Comparison of ENCODE assay signal across 23 cellular contexts in genomic region chr4:82726601-82727000, GRCh38.
A peak's percentile ranks its signal among the peaks of the same experiment; 100 is the strongest.
DNase-seq lines count a peak whose midpoint lies in the region; ATAC-seq and TF ChIP-seq lines count a peak whose summit lies in the region.
"Had no signal": no experiment of that assay in that cellular context is flagged by ENCODE, and none has a peak within 500 bp of the region (broad histone marks: within the 10 kb centered on the region; RNA-seq: fewer than 3 reads in every experiment).

No MANE protein-coding gene starts in this region.

- TF ChIP-seq CTCF in heart right ventricle (IDR thresholded peaks at IDR 0.05) = no peak
- TF ChIP-seq CTCF in dorsolateral prefrontal cortex (IDR thresholded peaks at IDR 0.05 in 54 of 56, conservative IDR thresholded peaks at IDR 0.05 in 2 of 56; ENCODE audit: low read depth in 1 of 56, partially characterized antibody in 56 of 56) = no peak
- no peak for TF ChIP-seq CTCF in thyroid gland (IDR thresholded peaks at IDR 0.05)
- TF ChIP-seq CTCF in foreskin fibroblast (IDR thresholded peaks at IDR 0.05; ENCODE audit: low read depth, low read length) = no peak

- DNase-seq in NCI-H1092 treated with DMSO at 0.1 percent for 48 hours (lab: John Stamatoyannopoulos, UW) (peak; percentile 26), NCI-H1092 (lab: John Stamatoyannopoulos, UW) (no peak), left ventricle myocardium superior (no peak), heart right ventricle (no peak), dorsolateral prefrontal cortex (no peak), thyroid gland (peak; percentile 63 to 68), foreskin fibroblast (no peak)
- no peak for DNase-seq in stimulated activated CD4-positive, alpha-beta T cell treated with anti-CD3 and anti-CD28 coated beads, Interleukin-15, amount 100 ng/mL, for 24 hours
- DNase-seq: ACHN; AML-193; BE2C; Calu3; CD4-positive, alpha-beta T cell; CD8-positive, alpha-beta memory T cell; COR-L47; DMS53; DMS79 treated with DMSO at 0.1 percent for 48 hours; GF-D8; GOT3; HFFc6 had no signal

- ATAC-seq in left ventricle myocardium superior = peak; percentile 32
- ATAC-seq in heart right ventricle = no peak

- WGBS in heart right ventricle, 2 donors = 47 to 50% methylated on average over 5 of the region's 5 CpGs
- WGBS in thyroid gland, 2 donors = 40 to 44% methylated on average over 5 of the region's 5 CpGs

- H3K36me3 ChIP-seq in heart right ventricle (no peaks in the 10 kb centered on the region), thyroid gland (no peaks in the 10 kb centered on the region)
- H3K36me3 ChIP-seq: BE2C, HAP-1 had no signal

- H3K27ac ChIP-seq in heart right ventricle (no peak overlapping the region), dorsolateral prefrontal cortex (peak overlapping the region in 32 of 59 donors; percentile 2 to 87 (median 38)), thyroid gland (peak overlapping the region; percentile 13 to 56 (median 26))
- H3K27ac ChIP-seq: 22Rv1; BLaER1 treated with 17β-estradiol and CSF1 and Interleukin-3, amounts not matched to agents 10 nM and 100 nM had no signal

- H3K27me3 ChIP-seq in heart right ventricle (no peaks in the 10 kb centered on the region), dorsolateral prefrontal cortex (no peaks in the 10 kb centered on the region), thyroid gland (no peaks in the 10 kb centered on the region)
- H3K27me3 ChIP-seq: BE2C had no signal

- H3K4me3 ChIP-seq in heart right ventricle = no peak overlapping the region
- H3K4me3 ChIP-seq in dorsolateral prefrontal cortex = no peak overlapping the region
- H3K4me3 ChIP-seq in thyroid gland (replicated peaks in 1 of 3) = no peak overlapping the region
- no peak overlapping the region for H3K4me3 ChIP-seq in foreskin fibroblast (ENCODE audit: low read depth in 1 of 2, low read length in 2 of 2)
- H3K4me3 ChIP-seq: BLaER1 treated with 17β-estradiol and CSF1 and Interleukin-3, amounts not matched to agents 10 nM and 100 nM; HAP-1 had no signal

- intact Hi-C loops in left ventricle myocardium superior (cut with micrococcal nuclease) (no loop called here), heart right ventricle (cut with DNase I) (loop anchor here in 1 of 10 donors (10.0 kb wide), 1 partner anchor 78 kb away; no protein-coding TSS in a partner anchor), dorsolateral prefrontal cortex (cut with DNase I) (no loop called here), thyroid gland (cut with DNase I) (no loop called here)

- TF ChIP-seq POLR2A in thyroid gland (IDR thresholded peaks at IDR 0.05) = no peak

- peaks cover 0 to 3% (median 0%) of the 10 kb centered on the region in 11 donors for H3K9me3 ChIP-seq in heart right ventricle
- H3K9me3 ChIP-seq in thyroid gland = no peaks in the 10 kb centered on the region
- H3K9me3 ChIP-seq: BE2C, HAP-1 had no signal

- peaks cover 0 to 21% (median 4%) of the 10 kb centered on the region in 9 donors for H3K4me1 ChIP-seq in heart right ventricle
- peaks cover 16 to 30% of the 10 kb centered on the region in 2 donors for H3K4me1 ChIP-seq in thyroid gland
- H3K4me1 ChIP-seq: HAP-1 had no signal

Comparison
In these comparisons a context has a peak if more than half of its experiments do, and no peak if none do; other contexts are left out.
1. DNase-seq: peak in NCI-H1092 treated with DMSO at 0.1 percent for 48 hours (single experiment) and thyroid gland (2 of 2); none in NCI-H1092 (single experiment), left ventricle myocardium superior (single experiment), heart right ventricle (0 of 2), dorsolateral prefrontal cortex (0 of 10), stimulated activated CD4-positive, alpha-beta T cell treated with anti-CD3 and anti-CD28 coated beads, Interleukin-15, amount 100 ng/mL, for 24 hours (single experiment) and foreskin fibroblast (0 of 2).
2. H3K27ac ChIP-seq: peak in dorsolateral prefrontal cortex (32 of 59) and thyroid gland (3 of 3); none in heart right ventricle (0 of 10).